ENCODE assay signal across 1 cellular context in the genomic region with DNA sequence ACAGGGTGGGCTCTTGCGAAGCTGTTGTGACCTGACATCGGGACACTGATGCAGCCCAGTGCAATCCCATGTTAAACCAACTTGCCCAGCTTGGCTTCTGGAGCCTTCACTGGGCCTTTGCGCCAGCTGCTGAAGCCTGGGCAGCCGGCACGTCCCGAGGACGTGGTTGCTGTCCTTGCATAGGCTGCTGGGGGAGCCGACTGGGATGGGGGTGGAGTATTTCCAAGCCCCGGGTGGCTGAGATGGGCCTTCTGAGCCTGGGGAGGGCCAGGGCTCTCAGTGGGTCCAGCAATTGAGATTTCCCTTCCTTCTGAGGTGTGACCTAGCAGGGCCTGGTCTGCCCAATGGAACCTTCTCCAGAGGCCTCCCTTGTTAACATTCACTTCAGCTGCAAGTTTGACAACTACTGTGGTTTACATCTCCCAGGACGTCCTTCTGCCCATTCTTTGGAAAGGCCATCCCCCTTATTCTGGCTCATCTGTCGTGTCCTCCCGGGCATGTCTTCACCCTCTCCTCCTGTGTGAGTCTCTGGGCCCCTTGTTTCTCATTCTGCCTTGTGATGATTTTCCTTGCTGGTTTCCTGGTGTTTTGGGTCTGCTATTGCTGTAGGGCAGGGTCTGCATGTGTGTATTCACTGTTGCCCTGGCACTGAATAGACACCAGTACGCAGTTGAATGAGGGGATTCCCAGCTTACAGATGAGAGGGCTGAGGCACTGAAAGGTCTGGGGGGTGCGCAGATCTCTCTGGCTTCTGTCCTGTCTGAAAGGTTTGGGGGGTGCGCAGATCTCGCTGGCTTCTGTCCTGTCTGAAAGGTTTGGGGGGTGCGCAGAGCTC.
TF ChIP-seq lines count a peak whose summit lies in the region.

No MANE protein-coding gene starts in this region.

TF ChIP-seq in A549, 52 proteins besides CTCF, POLR2A, EP300 and RAD21 (continued from another document):
- TF ChIP-seq CHD2 (IDR thresholded peaks at IDR 0.05; ENCODE audit: low read length, partially characterized antibody): no peak
- TF ChIP-seq, protein P1, sequence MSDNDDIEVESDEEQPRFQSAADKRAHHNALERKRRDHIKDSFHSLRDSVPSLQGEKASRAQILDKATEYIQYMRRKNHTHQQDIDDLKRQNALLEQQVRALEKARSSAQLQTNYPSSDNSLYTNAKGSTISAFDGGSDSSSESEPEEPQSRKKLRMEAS (IDR thresholded peaks at IDR 0.05): no peak
- no peak for TF ChIP-seq MAFK (IDR thresholded peaks at IDR 0.05; ENCODE audit: partially characterized antibody)
- no peak for TF ChIP-seq FOXS1 (CRISPR knock-in tag; IDR thresholded peaks at IDR 0.05)
- TF ChIP-seq FOSL2 (IDR thresholded peaks at IDR 0.05): no peak
- no peak for TF ChIP-seq FOSL2 (CRISPR knock-in tag; IDR thresholded peaks at IDR 0.05)
